14 cellular contexts compared by ENCODE assay signal in the genomic region with DNA sequence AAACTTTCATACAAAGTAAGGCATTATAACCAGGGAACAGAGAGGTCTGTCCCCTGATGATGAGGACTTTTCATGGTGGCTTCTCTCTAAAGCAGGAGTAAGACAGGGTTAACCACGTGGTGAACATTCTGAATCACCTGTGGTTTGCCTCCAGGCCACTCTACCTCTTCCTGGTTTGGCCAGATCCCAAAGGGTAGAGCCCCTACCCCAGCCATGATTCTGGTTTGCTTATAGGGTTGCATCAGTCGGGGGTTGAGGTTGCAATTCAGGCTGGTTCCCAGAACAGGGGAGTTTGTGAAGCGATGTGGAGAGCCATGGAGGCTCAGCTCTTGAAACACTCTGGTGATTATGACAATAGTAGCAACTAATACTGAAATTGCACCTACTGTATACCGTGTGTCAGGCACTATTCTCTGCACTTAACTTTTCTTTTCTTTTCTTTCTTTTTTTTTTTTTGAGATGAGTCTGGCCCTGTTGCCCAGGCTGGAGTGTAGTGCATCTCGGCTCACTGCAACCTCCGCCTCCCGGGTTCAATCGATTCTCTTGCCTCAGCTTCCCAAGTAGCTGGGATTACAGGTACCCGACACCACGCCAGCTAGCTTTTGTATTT. TPM values are rescaled to one million over a fixed set of nuclear protein-coding genes. Genes with fewer than 3 reads are reported as not detected.
DNase-seq lines count a peak whose midpoint lies in the region; TF ChIP-seq lines count a peak whose summit lies in the region.
"Had no signal": no experiment of that assay in that cellular context is flagged by ENCODE, and none has a peak within 500 bp of the region (broad histone marks: within the 10 kb centered on the region; RNA-seq: fewer than 3 reads in every experiment).

No MANE protein-coding gene starts in this region.

- H3K9me3 ChIP-seq in Karpas-422 (ENCODE audit: low read length) = no peaks in the 10 kb centered on the region
- H3K9me3 ChIP-seq in mammary epithelial cell (replicated peaks; ENCODE audit: insufficient read depth, low read length) = no peaks in the 10 kb centered on the region

- H3K79me2 ChIP-seq in Karpas-422 (ENCODE audit: low read length) (peaks cover 20% of the 10 kb centered on the region), mammary epithelial cell (ENCODE audit: insufficient read depth, low read length) (no peaks in the 10 kb centered on the region)
- H3K79me2 ChIP-seq: parathyroid adenoma had no signal

- no peak for TF ChIP-seq CTCF in GM20000 (IDR thresholded peaks at IDR 0.05; ENCODE audit: extremely low read depth, missing control alignments)
- no peak for TF ChIP-seq CTCF in mammary epithelial cell (conservative IDR thresholded peaks at IDR 0.05 in 1 of 2, IDR thresholded peaks at IDR 0.05 in 1 of 2; ENCODE audit: extremely low read depth in 1 of 2, insufficient read depth in 1 of 2, low read depth in 1 of 2, low read length in 2 of 2)

- H3K27ac ChIP-seq in Karpas-422 (ENCODE audit: low read length) (peak overlapping the region; percentile 69), mammary epithelial cell (ENCODE audit: insufficient read depth, low read depth, low read length) (no peak overlapping the region)
- H3K27ac ChIP-seq: parathyroid adenoma had no signal

- H3K9me2 ChIP-seq in Karpas-422 (replicated peaks; ENCODE audit: insufficient read depth, low read length) = no peaks in the 10 kb centered on the region

- H3K27me3 ChIP-seq in Karpas-422 (ENCODE audit: low read length) (no peaks in the 10 kb centered on the region), mammary epithelial cell (ENCODE audit: insufficient read depth, low read length) (peaks cover 17% of the 10 kb centered on the region)

- 74% methylated on average over 10 of the region's 10 CpGs for WGBS in mammary epithelial cell (ENCODE audit: low coverage, missing lambda C conversion rate)

- H3K4me3 ChIP-seq in Karpas-422 (ENCODE audit: low read length) (no peak overlapping the region), mammary epithelial cell (replicated peaks in 1 of 3; ENCODE audit: insufficient read depth in 1 of 3, low read depth in 2 of 3, low read length in 3 of 3) (no peak overlapping the region)

- H4K20me1 ChIP-seq in Karpas-422 (ENCODE audit: insufficient read depth, low read depth, low read length) (no peaks in the 10 kb centered on the region), mammary epithelial cell (ENCODE audit: insufficient read depth, low read length) (no peaks in the 10 kb centered on the region)

- dilution Hi-C loops in mammary epithelial cell (cut with HindIII; ENCODE audit: low sequenced_read_pairs) = loop anchor here (5.0 kb wide), 1 partner anchor 83 kb away; no protein-coding TSS in a partner anchor

- H3K36me3 ChIP-seq in Karpas-422 (ENCODE audit: insufficient read depth, low read length) (no peaks in the 10 kb centered on the region), mammary epithelial cell (ENCODE audit: insufficient read depth, low read length) (no peaks in the 10 kb centered on the region)

- H3K4me1 ChIP-seq in Karpas-422 (ENCODE audit: low read length) (peaks cover 62% of the 10 kb centered on the region), mammary epithelial cell (ENCODE audit: insufficient read depth, low read length) (peaks cover 14% of the 10 kb centered on the region)
- H3K4me1 ChIP-seq: parathyroid adenoma had no signal

- H2AFZ ChIP-seq in Karpas-422 (ENCODE audit: low read length) = no peak overlapping the region
- H2AFZ ChIP-seq in mammary epithelial cell (ENCODE audit: low read depth, low read length) = no peak overlapping the region
- H2AFZ ChIP-seq: parathyroid adenoma had no signal

- in situ Hi-C loops in mammary epithelial cell (cut with MboI; ENCODE audit: low sequenced_read_pairs in 2 of 2) = no loop called here

- peak overlapping the region; percentile 0 for H3K4me2 ChIP-seq in Karpas-422 (ENCODE audit: low read depth, low read length, poor library complexity, severe bottlenecking)
- H3K4me2 ChIP-seq in mammary epithelial cell (ENCODE audit: insufficient read depth, low read depth, low read length) = no peak overlapping the region

- CTCF ChIA-PET in mammary epithelial cell (lab: Charles Lee; ENCODE audit: low non-redundant PET) = interaction anchor here (0.7 kb wide), 1 partner anchor 247 kb away, joined by 5 read pairs; no protein-coding TSS in a partner anchor

- BruUV-seq in mammary epithelial cell (replicated peaks; lab: Mats Ljungman, UMichigan) = no TSS peak

- DNase-seq in ELF-1 (ENCODE audit: low read depth, low spot score) = peak; percentile 43
- peak; percentile 72 for DNase-seq in GM20000 (ENCODE audit: low spot score)
- DNase-seq in Karpas-422 = no peak
- DNase-seq in mammary epithelial cell = peak; percentile 62
- no peak for DNase-seq in NCI-H82 (lab: John Stamatoyannopoulos, UW)
- no peak for DNase-seq in A172 (ENCODE audit: low spot score)
- no peak for DNase-seq in EL
- DNase-seq in SW 1271 (lab: John Stamatoyannopoulos, UW) = no peak
- DNase-seq: activated gamma-delta T cell, COR-L47, KBM-7 had no signal

- intact Hi-C loops in mammary epithelial cell (cut with micrococcal nuclease) = no loop called here

- H3K9ac ChIP-seq in Karpas-422 (ENCODE audit: low read length) (0 out of 2 replicates have a peak overlapping the region, but pooled peaks have one; percentile 5), mammary epithelial cell (ENCODE audit: insufficient read depth, low read length) (no peak overlapping the region)
- H3K9ac ChIP-seq: parathyroid adenoma had no signal

RNA-seq across cellular contexts. Expression of gene CNR2, which starts 8.3 kb away (rescaled TPM):
- total RNA-seq in Karpas-422 (2014; rRNA removed; shearing (Covaris generic); ENCODE audit: low replicate concordance) = 16.4 and 18.9 TPM in 2 replicates
- not detected for total RNA-seq in mammary epithelial cell
- not detected for polyA plus RNA-seq in mammary epithelial cell
- not detected for polyA minus RNA-seq in mammary epithelial cell
- not detected in 2 replicates for total RNA-seq in A172 (2014; rRNA removed; shearing (Covaris generic))
- total RNA-seq: kidney epithelial cell, RPMI7951 had no signal

RNA-seq across cellular contexts. Expression of gene FUCA1, which starts 36.8 kb away (rescaled TPM):
- 37.8 and 47.2 TPM in 2 replicates for total RNA-seq in Karpas-422 (2014; rRNA removed; shearing (Covaris generic); ENCODE audit: low replicate concordance)
- 1 to 10 TPM; 3.3 to 9.9 TPM for total RNA-seq in mammary epithelial cell
- 4.8 TPM for polyA plus RNA-seq in mammary epithelial cell
- 0.78 TPM for polyA minus RNA-seq in mammary epithelial cell
- total RNA-seq in A172 (2014; rRNA removed; shearing (Covaris generic)) = 19.6 and 22.9 TPM in 2 replicates

RNA-seq across cellular contexts. Expression of gene PNRC2, which starts 54.8 kb away (rescaled TPM):
- total RNA-seq in Karpas-422 (2014; rRNA removed; shearing (Covaris generic); ENCODE audit: low replicate concordance) = 114 and 140 TPM in 2 replicates
- total RNA-seq in mammary epithelial cell = 10 to 100 TPM; 83.4 to 87.5 TPM
- polyA plus RNA-seq in mammary epithelial cell = 70.8 TPM
- 38.7 TPM for polyA minus RNA-seq in mammary epithelial cell
- 58.5 and 60.3 TPM in 2 replicates for total RNA-seq in A172 (2014; rRNA removed; shearing (Covaris generic))

Comparison
In these comparisons a context has a peak if more than half of its experiments do, and no peak if none do; other contexts are left out.
1. DNase-seq: peak in ELF-1 (single experiment), GM20000 (single experiment) and mammary epithelial cell (single experiment); none in Karpas-422 (single experiment), NCI-H82 (single experiment), A172 (single experiment), EL (single experiment) and SW 1271 (0 of 2).
2. RNA of gene CNR2, which starts 8.3 kb away (total RNA-seq): 16.4 to 18.9 TPM in Karpas-422; not detected in mammary epithelial cell and not detected in A172; every median in the first group is over 10 times any median in the second.